ENCODE assay signal across 8 cellular contexts in the genomic region with DNA sequence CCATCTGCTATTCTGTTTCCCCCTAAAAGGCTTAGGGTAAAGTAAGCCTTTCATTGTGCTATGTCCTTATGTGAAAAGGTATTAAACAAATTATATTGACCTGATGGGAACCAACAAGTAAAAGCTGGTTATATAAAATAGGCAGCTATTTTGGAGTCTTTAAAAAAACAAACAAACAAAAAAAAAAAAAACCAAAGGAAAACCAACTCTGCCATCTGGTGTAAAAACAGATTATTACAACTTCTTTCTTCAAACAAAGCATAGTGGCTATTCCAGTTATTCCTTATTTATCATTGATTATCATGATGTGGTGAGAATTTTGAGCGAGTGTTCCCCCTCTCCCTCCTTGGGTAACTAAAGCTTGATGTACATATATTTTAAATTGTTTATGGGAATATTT.
DNase-seq lines count a peak whose midpoint lies in the region; ATAC-seq and TF ChIP-seq lines count a peak whose summit lies in the region.

No MANE protein-coding gene starts in this region.

- intact Hi-C loops in Caco-2 (cut with micrococcal nuclease; ENCODE audit: unreplicated experiment): loop anchor here (1.0 to 10.0 kb wide), 5 partner anchors 66 to 406 kb away; no protein-coding TSS in a partner anchor
- intact Hi-C loops in mammary epithelial cell (cut with micrococcal nuclease): loop anchor here (1.0 to 5.0 kb wide), 7 partner anchors 24 to 409 kb away; no protein-coding TSS in a partner anchor

- H3K4me3 ChIP-seq in Caco-2 (ENCODE audit: low read depth, low read length): no peak overlapping the region
- no peak overlapping the region for H3K4me3 ChIP-seq in mammary epithelial cell (replicated peaks in 1 of 3; ENCODE audit: insufficient read depth in 1 of 3, low read depth in 2 of 3, low read length in 3 of 3)

- no peak overlapping the region for H2AFZ ChIP-seq in mammary epithelial cell (ENCODE audit: low read depth, low read length)

- in situ Hi-C loops in KBM-7 (cut with MboI; ENCODE audit: low pct_unique_long_range_greater_than_20kb, low sequenced_read_pairs): no loop called here
- in situ Hi-C loops in mammary epithelial cell (cut with MboI; ENCODE audit: low sequenced_read_pairs in 2 of 2): no loop called here

- H3K4me1 Mint-ChIP-seq in Caco-2 (ENCODE audit: low read depth, unreplicated experiment) (no peaks in the 10 kb centered on the region), nephron (peaks cover 16% of the 10 kb centered on the region)

- H3K27me3 ChIP-seq in Caco-2 (replicated peaks; ENCODE audit: control insufficient read depth, insufficient read depth, low read length): no peaks in the 10 kb centered on the region
- no peaks in the 10 kb centered on the region for H3K27me3 ChIP-seq in mammary epithelial cell (ENCODE audit: insufficient read depth, low read length)

- H3K9me3 ChIP-seq in Caco-2 (0 out of 2 replicates have a peak, but pooled peaks cover 13% of the 10 kb centered on the region), mammary epithelial cell (replicated peaks; ENCODE audit: insufficient read depth, low read length) (no peaks in the 10 kb centered on the region)

- no peaks in the 10 kb centered on the region for H3K36me3 ChIP-seq in Caco-2 (ENCODE audit: control insufficient read depth, insufficient read depth, low read length)
- H3K36me3 ChIP-seq in mammary epithelial cell (ENCODE audit: insufficient read depth, low read length): no peaks in the 10 kb centered on the region

- dilution Hi-C loops in mammary epithelial cell (cut with HindIII; ENCODE audit: low sequenced_read_pairs): loop anchor here (5.0 kb wide), 1 partner anchor 144 kb away; no protein-coding TSS in a partner anchor

- H3K9me3 Mint-ChIP-seq in Caco-2 (ENCODE audit: unreplicated experiment): no peaks in the 10 kb centered on the region
- H3K9me3 Mint-ChIP-seq in nephron: no peaks in the 10 kb centered on the region

- DNase-seq in Caco-2 (peak in 1 of 2 experiments; percentile 30), KBM-7 (peak; percentile 48), mammary epithelial cell (no peak), UCSD-AML1 (lab: John Stamatoyannopoulos, UW; ENCODE audit: unreplicated experiment) (no peak), 8988T (no peak)
- no peak for DNase-seq in stimulated activated CD4-positive, alpha-beta T cell treated with anti-CD3 and anti-CD28 coated beads, Interleukin-15, amount 100 ng/mL, for 24 hours

- H3K79me2 ChIP-seq in mammary epithelial cell (ENCODE audit: insufficient read depth, low read length): no peaks in the 10 kb centered on the region

- peak; percentile 22 to 67 for TF ChIP-seq CTCF in Caco-2 (IDR thresholded peaks at IDR 0.05; ENCODE audit: insufficient read depth in 1 of 2, low read depth in 1 of 2, low read length in 1 of 2, severe bottlenecking in 1 of 2, unreplicated experiment in 1 of 2)
- TF ChIP-seq CTCF in mammary epithelial cell (conservative IDR thresholded peaks at IDR 0.05 in 1 of 2, IDR thresholded peaks at IDR 0.05 in 1 of 2; ENCODE audit: extremely low read depth in 1 of 2, insufficient read depth in 1 of 2, low read depth in 1 of 2, low read length in 2 of 2): peak; percentile 31 to 47
- peak; percentile 62 to 85 (median 76) for TF ChIP-seq CTCF in nephron (IDR thresholded peaks at IDR 0.05; ENCODE audit: unreplicated experiment in 3 of 3)

- no peak overlapping the region for H3K9ac ChIP-seq in mammary epithelial cell (ENCODE audit: insufficient read depth, low read length)

- no peak for ATAC-seq in GM18511 (IDR thresholded peaks at IDR 0.05; ENCODE audit: unreplicated experiment)

- H3K4me1 ChIP-seq in Caco-2: no peaks in the 10 kb centered on the region
- H3K4me1 ChIP-seq in mammary epithelial cell (ENCODE audit: insufficient read depth, low read length): peaks cover 7% of the 10 kb centered on the region

- 0% methylated on average over 1 of the region's 1 CpG for WGBS in mammary epithelial cell (ENCODE audit: low coverage, missing lambda C conversion rate)

- CTCF ChIA-PET in Caco-2 (lab: Charles Lee): interaction anchor here (0.5 to 2.1 kb wide), 7 partner anchors 10 to 177 kb away, joined by 3 to 8 read pairs (median 3); no protein-coding TSS in a partner anchor
- CTCF ChIA-PET in mammary epithelial cell (lab: Charles Lee; ENCODE audit: low non-redundant PET): interaction anchor here (0.6 kb wide), 4 partner anchors 8 to 176 kb away, joined by 4 to 10 read pairs (median 4); no protein-coding TSS in a partner anchor

- H3K27me3 Mint-ChIP-seq in Caco-2 (ENCODE audit: insufficient read depth, unreplicated experiment) (no peaks in the 10 kb centered on the region), nephron (ENCODE audit: low read depth) (no peaks in the 10 kb centered on the region)

- no peaks in the 10 kb centered on the region for H3K36me3 Mint-ChIP-seq in Caco-2 (ENCODE audit: insufficient read depth, unreplicated experiment)
- H3K36me3 Mint-ChIP-seq in nephron (ENCODE audit: low read depth): no peaks in the 10 kb centered on the region

- no peaks in the 10 kb centered on the region for H4K20me1 ChIP-seq in mammary epithelial cell (ENCODE audit: insufficient read depth, low read length)

- POLR2A ChIA-PET in Caco-2 (lab: Charles Lee): interaction anchor here (0.6 kb wide), 1 partner anchor 171 kb away, joined by 3 read pairs; no protein-coding TSS in a partner anchor

- peak overlapping the region; percentile 0 for H3K4me2 ChIP-seq in mammary epithelial cell (ENCODE audit: insufficient read depth, low read depth, low read length)

- no TSS peak for BruUV-seq in Caco-2 (replicated peaks; lab: Mats Ljungman, UMichigan)
- BruUV-seq in mammary epithelial cell (replicated peaks; lab: Mats Ljungman, UMichigan): no TSS peak

- no peak overlapping the region for H3K4me3 Mint-ChIP-seq in Caco-2 (ENCODE audit: unreplicated experiment)
- no peak overlapping the region for H3K4me3 Mint-ChIP-seq in nephron

- H3K27ac Mint-ChIP-seq in Caco-2 (ENCODE audit: unreplicated experiment) (no peak overlapping the region), nephron (no peak overlapping the region)

- peak overlapping the region; percentile 6 for H3K27ac ChIP-seq in mammary epithelial cell (ENCODE audit: insufficient read depth, low read depth, low read length)
